ENCODE assay signal across 1 cellular context in the genomic region with DNA sequence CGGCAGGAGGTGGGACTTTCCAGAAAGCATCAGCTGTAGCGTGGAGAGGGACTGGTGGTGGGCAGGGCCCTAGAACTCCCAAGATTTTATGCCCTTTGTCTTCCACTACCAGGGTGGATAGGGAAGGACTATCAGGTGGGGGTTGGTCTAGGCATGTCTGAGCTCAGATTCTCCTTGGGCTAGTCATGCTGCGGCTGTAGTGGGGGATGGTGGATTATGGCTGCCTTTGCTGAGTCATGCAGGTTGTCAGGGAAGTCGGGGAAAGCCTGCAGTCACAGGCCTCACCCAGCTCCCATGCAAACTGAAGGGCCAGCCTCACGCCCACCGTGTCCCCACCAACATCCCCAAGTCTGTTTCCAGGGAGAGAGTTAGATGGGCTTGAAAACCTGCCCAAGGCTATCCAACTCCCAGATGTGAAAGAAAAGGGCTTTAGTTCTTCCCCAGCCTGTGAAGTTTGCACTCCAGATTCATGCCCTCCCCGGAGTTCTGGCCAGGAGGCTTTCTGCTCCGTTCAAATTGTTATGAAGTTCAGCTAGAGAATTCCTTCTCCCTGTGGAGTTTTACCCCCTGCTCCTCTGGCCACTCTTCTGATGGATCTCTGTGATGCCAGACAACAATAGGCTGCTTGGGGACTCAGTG.
TF ChIP-seq lines count a peak whose summit lies in the region.

No MANE protein-coding gene starts in this region.

TF ChIP-seq in K562, 482 proteins besides CTCF, POLR2A, EP300 and RAD21 (continues in another document):
- TF ChIP-seq, protein P1, sequence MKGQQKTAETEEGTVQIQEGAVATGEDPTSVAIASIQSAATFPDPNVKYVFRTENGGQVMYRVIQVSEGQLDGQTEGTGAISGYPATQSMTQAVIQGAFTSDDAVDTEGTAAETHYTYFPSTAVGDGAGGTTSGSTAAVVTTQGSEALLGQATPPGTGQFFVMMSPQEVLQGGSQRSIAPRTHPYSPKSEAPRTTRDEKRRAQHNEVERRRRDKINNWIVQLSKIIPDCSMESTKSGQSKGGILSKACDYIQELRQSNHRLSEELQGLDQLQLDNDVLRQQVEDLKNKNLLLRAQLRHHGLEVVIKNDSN (CRISPR knock-in tag; IDR thresholded peaks at IDR 0.05), result no peak
- TF ChIP-seq PPARD (CRISPR knock-in tag; IDR thresholded peaks at IDR 0.05) (no peak), TAF9B (IDR thresholded peaks at IDR 0.05; ENCODE audit: partially characterized antibody) (peak; percentile 44), ZFX (CRISPR knock-in tag; IDR thresholded peaks at IDR 0.05) (peak; percentile 41; the same call in 1 of the 2 replicates), JUND (IDR thresholded peaks at IDR 0.05; ENCODE audit: borderline replicate concordance, low read depth, low read length) (peak; percentile 62; the same call in 1 of the 2 replicates), JUND (tag; IDR thresholded peaks at IDR 0.05; ENCODE audit: borderline replicate concordance, low read depth, low read length) (peak; percentile 68; the same call in 2 of the 3 replicates), KDM1A (IDR thresholded peaks at IDR 0.05) (no peak), MAFF (IDR thresholded peaks at IDR 0.05; ENCODE audit: low read length) (peak; percentile 71), TRIM24 (IDR thresholded peaks at IDR 0.05) (peak; percentile 44 to 58; a peak in 3 of 4 replicates), GATAD2B (IDR thresholded peaks at IDR 0.05; ENCODE audit: borderline replicate concordance) (no peak), RCOR1 (IDR thresholded peaks at IDR 0.05; ENCODE audit: borderline replicate concordance in 1 of 2, low read depth in 2 of 2, low read length in 2 of 2) (peak in 1 of 2 experiments; percentile 17; a peak in 1 of 4 replicates), ZNF696 (CRISPR knock-in tag; conservative IDR thresholded peaks at IDR 0.05) (no peak), C11orf30 (IDR thresholded peaks at IDR 0.05; ENCODE audit: low read depth) (peak; percentile 89), PHF8 (IDR thresholded peaks at IDR 0.05; ENCODE audit: borderline replicate concordance, low read length) (no peak), LEF1 (IDR thresholded peaks at IDR 0.05) (peak; percentile 45; the same call in 1 of the 2 replicates), ZNF316 (IDR thresholded peaks at IDR 0.05) (peak; percentile 93), ARID1B (IDR thresholded peaks at IDR 0.05) (peak; percentile 39), NFE2L1 (tag; IDR thresholded peaks at IDR 0.05; ENCODE audit: borderline replicate concordance, low read depth) (peak; percentile 81), PML (IDR thresholded peaks at IDR 0.05; ENCODE audit: low read length) (no peak), ERF (CRISPR knock-in tag; IDR thresholded peaks at IDR 0.05) (no peak), BRF1 (IDR thresholded peaks at IDR 0.05; ENCODE audit: borderline replicate concordance, extremely low read depth, insufficient read length) (no peak), RFX1 (IDR thresholded peaks at IDR 0.05) (peak; percentile 19; the same call in 1 of the 2 replicates), ZNF583 (CRISPR knock-in tag; IDR thresholded peaks at IDR 0.05) (0 out of 2 replicates have a peak, but pooled peaks have one; percentile 48), MEF2D (tag; conservative IDR thresholded peaks at IDR 0.05; ENCODE audit: low read depth) (no peak)
- TF ChIP-seq, protein P2, sequence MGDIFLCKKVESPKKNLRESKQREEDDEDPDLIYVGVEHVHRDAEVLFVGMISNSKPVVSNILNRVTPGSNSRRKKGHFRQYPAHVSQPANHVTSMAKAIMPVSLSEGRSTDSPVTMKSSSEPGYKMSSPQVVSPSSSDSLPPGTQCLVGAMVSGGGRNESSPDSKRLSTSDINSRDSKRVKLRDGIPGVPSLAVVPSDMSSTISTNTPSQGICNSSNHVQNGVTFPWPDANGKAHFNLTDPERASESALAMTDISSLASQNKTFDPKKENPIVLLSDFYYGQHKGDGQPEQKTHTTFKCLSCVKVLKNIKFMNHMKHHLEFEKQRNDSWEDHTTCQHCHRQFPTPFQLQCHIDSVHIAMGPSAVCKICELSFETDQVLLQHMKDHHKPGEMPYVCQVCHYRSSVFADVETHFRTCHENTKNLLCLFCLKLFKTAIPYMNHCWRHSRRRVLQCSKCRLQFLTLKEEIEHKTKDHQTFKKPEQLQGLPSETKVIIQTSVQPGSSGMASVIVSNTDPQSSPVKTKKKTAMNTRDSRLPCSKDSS (IDR thresholded peaks at IDR 0.05; ENCODE audit: low read depth, partially characterized antibody), result no peak
- TF ChIP-seq, protein P3, sequence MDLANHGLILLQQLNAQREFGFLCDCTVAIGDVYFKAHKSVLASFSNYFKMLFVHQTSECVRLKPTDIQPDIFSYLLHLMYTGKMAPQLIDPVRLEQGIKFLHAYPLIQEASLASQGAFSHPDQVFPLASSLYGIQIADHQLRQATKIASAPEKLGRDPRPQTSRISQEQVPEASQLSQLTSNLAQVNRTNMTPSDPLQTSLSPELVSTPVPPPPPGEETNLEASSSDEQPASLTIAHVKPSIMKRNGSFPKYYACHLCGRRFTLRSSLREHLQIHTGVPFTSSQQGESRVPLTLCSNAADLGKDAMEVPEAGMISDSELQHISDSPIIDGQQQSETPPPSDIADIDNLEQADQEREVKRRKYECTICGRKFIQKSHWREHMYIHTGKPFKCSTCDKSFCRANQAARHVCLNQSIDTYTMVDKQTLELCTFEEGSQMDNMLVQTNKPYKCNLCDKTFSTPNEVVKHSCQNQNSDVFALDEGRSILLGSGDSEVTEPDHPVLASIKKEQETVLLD (IDR thresholded peaks at IDR 0.05), result no peak
- TF ChIP-seq, protein P4, sequence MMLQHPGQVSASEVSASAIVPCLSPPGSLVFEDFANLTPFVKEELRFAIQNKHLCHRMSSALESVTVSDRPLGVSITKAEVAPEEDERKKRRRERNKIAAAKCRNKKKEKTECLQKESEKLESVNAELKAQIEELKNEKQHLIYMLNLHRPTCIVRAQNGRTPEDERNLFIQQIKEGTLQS (IDR thresholded peaks at IDR 0.05), result peak; percentile 62
- TF ChIP-seq, protein P4 (CRISPR knock-in tag; conservative IDR thresholded peaks at IDR 0.05), result no peak
- TF ChIP-seq, protein P5, sequence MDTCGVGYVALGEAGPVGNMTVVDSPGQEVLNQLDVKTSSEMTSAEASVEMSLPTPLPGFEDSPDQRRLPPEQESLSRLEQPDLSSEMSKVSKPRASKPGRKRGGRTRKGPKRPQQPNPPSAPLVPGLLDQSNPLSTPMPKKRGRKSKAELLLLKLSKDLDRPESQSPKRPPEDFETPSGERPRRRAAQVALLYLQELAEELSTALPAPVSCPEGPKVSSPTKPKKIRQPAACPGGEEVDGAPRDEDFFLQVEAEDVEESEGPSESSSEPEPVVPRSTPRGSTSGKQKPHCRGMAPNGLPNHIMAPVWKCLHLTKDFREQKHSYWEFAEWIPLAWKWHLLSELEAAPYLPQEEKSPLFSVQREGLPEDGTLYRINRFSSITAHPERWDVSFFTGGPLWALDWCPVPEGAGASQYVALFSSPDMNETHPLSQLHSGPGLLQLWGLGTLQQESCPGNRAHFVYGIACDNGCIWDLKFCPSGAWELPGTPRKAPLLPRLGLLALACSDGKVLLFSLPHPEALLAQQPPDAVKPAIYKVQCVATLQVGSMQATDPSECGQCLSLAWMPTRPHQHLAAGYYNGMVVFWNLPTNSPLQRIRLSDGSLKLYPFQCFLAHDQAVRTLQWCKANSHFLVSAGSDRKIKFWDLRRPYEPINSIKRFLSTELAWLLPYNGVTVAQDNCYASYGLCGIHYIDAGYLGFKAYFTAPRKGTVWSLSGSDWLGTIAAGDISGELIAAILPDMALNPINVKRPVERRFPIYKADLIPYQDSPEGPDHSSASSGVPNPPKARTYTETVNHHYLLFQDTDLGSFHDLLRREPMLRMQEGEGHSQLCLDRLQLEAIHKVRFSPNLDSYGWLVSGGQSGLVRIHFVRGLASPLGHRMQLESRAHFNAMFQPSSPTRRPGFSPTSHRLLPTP (IDR thresholded peaks at IDR 0.05; ENCODE audit: borderline replicate concordance, extremely low read depth, insufficient read length), result no peak
- TF ChIP-seq, protein P6, sequence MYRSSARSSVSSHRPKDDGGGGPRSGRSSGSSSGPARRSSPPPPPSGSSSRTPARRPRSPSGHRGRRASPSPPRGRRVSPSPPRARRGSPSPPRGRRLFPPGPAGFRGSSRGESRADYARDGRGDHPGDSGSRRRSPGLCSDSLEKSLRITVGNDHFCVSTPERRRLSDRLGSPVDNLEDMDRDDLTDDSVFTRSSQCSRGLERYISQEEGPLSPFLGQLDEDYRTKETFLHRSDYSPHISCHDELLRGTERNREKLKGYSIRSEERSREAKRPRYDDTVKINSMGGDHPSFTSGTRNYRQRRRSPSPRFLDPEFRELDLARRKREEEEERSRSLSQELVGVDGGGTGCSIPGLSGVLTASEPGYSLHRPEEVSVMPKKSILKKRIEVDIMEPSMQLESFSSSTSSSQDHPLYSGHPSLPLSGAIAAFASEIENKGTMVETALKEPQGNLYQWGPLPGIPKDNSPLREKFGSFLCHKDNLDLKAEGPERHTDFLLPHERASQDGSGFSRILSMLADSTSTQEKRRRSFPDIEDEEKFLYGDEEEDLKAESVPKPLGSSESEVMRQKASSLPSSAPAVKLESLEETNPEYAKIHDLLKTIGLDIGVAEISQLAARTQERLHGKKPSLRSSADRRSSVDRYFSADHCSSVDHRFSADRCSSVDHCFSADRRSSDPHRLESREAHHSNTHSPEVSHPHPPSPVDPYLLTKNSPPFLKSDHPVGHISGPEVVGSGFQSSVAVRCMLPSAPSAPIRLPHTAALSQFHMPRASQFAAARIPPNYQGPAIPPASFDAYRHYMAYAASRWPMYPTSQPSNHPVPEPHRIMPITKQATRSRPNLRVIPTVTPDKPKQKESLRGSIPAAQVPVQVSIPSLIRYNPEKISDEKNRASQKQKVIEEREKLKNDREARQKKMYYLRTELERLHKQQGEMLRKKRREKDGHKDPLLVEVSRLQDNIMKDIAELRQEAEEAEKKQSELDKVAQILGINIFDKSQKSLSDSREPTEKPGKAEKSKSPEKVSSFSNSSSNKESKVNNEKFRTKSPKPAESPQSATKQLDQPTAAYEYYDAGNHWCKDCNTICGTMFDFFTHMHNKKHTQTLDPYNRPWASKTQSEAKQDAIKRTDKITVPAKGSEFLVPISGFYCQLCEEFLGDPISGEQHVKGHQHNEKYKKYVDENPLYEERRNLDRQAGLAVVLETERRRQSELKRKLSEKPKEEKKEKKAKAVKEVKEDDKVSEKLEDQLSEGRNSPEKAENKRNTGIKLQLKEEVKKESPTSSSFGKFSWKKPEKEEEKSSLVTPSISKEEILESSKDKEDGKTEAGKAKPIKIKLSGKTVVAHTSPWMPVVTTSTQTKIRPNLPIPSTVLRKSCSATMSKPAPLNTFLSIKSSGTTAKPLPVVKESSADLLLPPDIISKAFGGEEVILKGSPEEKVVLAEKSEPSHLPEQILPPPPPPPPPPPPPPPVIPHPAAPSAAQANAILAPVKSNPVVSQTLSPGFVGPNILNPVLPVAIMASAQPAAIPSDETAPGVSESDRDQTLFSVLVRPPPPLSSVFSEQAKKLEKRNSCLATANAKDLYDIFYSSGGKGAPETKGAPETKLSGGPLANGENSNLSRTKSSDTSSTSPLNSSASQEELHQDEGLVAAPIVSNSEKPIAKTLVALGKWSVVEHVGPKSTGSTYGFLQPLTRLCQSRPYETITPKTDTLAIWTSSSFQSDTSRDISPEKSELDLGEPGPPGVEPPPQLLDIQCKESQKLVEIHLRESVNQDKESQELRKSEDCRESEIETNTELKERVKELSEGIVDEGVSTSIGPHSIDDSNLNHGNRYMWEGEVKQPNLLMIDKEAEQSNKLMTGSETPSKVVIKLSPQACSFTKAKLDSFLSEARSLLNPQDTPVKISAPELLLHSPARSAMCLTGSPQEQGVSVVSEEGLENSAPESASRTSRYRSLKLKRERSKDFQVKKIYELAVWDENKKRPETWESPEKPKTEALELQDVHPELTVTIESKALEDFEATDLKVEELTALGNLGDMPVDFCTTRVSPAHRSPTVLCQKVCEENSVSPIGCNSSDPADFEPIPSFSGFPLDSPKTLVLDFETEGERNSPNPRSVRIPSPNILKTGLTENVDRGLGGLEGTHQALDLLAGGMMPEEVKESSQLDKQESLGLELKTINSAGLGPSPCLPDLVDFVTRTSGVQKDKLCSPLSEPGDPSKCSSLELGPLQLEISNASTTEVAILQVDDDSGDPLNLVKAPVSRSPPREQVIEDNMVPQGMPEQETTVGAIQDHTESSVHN (IDR thresholded peaks at IDR 0.05; ENCODE audit: borderline replicate concordance in 1 of 2, low read depth in 1 of 2), result no peak
- TF ChIP-seq, protein P7, sequence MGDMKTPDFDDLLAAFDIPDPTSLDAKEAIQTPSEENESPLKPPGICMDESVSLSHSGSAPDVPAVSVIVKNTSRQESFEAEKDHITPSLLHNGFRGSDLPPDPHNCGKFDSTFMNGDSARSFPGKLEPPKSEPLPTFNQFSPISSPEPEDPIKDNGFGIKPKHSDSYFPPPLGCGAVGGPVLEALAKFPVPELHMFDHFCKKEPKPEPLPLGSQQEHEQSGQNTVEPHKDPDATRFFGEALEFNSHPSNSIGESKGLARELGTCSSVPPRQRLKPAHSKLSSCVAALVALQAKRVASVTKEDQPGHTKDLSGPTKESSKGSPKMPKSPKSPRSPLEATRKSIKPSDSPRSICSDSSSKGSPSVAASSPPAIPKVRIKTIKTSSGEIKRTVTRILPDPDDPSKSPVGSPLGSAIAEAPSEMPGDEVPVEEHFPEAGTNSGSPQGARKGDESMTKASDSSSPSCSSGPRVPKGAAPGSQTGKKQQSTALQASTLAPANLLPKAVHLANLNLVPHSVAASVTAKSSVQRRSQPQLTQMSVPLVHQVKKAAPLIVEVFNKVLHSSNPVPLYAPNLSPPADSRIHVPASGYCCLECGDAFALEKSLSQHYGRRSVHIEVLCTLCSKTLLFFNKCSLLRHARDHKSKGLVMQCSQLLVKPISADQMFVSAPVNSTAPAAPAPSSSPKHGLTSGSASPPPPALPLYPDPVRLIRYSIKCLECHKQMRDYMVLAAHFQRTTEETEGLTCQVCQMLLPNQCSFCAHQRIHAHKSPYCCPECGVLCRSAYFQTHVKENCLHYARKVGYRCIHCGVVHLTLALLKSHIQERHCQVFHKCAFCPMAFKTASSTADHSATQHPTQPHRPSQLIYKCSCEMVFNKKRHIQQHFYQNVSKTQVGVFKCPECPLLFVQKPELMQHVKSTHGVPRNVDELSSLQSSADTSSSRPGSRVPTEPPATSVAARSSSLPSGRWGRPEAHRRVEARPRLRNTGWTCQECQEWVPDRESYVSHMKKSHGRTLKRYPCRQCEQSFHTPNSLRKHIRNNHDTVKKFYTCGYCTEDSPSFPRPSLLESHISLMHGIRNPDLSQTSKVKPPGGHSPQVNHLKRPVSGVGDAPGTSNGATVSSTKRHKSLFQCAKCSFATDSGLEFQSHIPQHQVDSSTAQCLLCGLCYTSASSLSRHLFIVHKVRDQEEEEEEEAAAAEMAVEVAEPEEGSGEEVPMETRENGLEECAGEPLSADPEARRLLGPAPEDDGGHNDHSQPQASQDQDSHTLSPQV (IDR thresholded peaks at IDR 0.05), result 0 out of 2 replicates have a peak, but pooled peaks have one; percentile 61
- TF ChIP-seq, protein P8, sequence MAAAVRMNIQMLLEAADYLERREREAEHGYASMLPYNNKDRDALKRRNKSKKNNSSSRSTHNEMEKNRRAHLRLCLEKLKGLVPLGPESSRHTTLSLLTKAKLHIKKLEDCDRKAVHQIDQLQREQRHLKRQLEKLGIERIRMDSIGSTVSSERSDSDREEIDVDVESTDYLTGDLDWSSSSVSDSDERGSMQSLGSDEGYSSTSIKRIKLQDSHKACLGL (CRISPR knock-in tag; IDR thresholded peaks at IDR 0.05; ENCODE audit: borderline replicate concordance, poor library complexity, severe bottlenecking), result no peak
- TF ChIP-seq, protein P9, sequence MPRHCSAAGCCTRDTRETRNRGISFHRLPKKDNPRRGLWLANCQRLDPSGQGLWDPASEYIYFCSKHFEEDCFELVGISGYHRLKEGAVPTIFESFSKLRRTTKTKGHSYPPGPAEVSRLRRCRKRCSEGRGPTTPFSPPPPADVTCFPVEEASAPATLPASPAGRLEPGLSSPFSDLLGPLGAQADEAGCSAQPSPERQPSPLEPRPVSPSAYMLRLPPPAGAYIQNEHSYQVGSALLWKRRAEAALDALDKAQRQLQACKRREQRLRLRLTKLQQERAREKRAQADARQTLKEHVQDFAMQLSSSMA (CRISPR knock-in tag; IDR thresholded peaks at IDR 0.05), result no peak
